Comparison of ENCODE assay signal across 8 cellular contexts in genomic region chr3:107855710-107856109, GRCh38.
DNase-seq lines count a peak whose midpoint lies in the region; ATAC-seq and TF ChIP-seq lines count a peak whose summit lies in the region.

No MANE protein-coding gene starts in this region.

- no peaks in the 10 kb centered on the region for H3K36me3 ChIP-seq in gastroesophageal sphincter

- ATAC-seq in HG03097 (IDR thresholded peaks at IDR 0.05; ENCODE audit: low FRiP score, unreplicated experiment) (peak; percentile 59), HG02642 (IDR thresholded peaks at IDR 0.05; ENCODE audit: poor library complexity, unreplicated experiment) (no peak), HG03135 (IDR thresholded peaks at IDR 0.05; ENCODE audit: unreplicated experiment) (no peak), gastroesophageal sphincter (no peak)

- H3K4me1 ChIP-seq in gastroesophageal sphincter: peaks cover 0 to 8% (median 0%) of the 10 kb centered on the region in 3 donors

- DNase-seq in ELF-1 (ENCODE audit: low read depth, low spot score) (peak; percentile 10), RKO (ENCODE audit: low spot score) (peak; percentile 64), iPS-NIHi7 (ENCODE audit: extremely low spot score) (peak; percentile 43), nucleus accumbens (lab: John Stamatoyannopoulos, UW) (no peak)

- H3K27me3 ChIP-seq in gastroesophageal sphincter: no peaks in the 10 kb centered on the region

- no peak overlapping the region for H3K4me3 ChIP-seq in gastroesophageal sphincter

- no peak for TF ChIP-seq POLR2A in gastroesophageal sphincter (IDR thresholded peaks at IDR 0.05)

- H3K27ac ChIP-seq in gastroesophageal sphincter: no peak overlapping the region

- no peak for TF ChIP-seq CTCF in gastroesophageal sphincter (IDR thresholded peaks at IDR 0.05)

- H3K9me3 ChIP-seq in gastroesophageal sphincter: no peaks in the 10 kb centered on the region

- WGBS in gastroesophageal sphincter (ENCODE audit: low coverage in 1 of 2), 2 donors: 80 to 94% methylated on average over 4 to 5 of the region's 5 CpGs

- TF ChIP-seq EP300 in gastroesophageal sphincter (IDR thresholded peaks at IDR 0.05): no peak

Comparison
In these comparisons a context has a peak if more than half of its experiments do, and no peak if none do; other contexts are left out.
1. DNase-seq: peak in ELF-1 (single experiment), RKO (single experiment) and iPS-NIHi7 (single experiment); none in nucleus accumbens (0 of 56).